1 cellular context compared by ENCODE assay signal in the genomic region with DNA sequence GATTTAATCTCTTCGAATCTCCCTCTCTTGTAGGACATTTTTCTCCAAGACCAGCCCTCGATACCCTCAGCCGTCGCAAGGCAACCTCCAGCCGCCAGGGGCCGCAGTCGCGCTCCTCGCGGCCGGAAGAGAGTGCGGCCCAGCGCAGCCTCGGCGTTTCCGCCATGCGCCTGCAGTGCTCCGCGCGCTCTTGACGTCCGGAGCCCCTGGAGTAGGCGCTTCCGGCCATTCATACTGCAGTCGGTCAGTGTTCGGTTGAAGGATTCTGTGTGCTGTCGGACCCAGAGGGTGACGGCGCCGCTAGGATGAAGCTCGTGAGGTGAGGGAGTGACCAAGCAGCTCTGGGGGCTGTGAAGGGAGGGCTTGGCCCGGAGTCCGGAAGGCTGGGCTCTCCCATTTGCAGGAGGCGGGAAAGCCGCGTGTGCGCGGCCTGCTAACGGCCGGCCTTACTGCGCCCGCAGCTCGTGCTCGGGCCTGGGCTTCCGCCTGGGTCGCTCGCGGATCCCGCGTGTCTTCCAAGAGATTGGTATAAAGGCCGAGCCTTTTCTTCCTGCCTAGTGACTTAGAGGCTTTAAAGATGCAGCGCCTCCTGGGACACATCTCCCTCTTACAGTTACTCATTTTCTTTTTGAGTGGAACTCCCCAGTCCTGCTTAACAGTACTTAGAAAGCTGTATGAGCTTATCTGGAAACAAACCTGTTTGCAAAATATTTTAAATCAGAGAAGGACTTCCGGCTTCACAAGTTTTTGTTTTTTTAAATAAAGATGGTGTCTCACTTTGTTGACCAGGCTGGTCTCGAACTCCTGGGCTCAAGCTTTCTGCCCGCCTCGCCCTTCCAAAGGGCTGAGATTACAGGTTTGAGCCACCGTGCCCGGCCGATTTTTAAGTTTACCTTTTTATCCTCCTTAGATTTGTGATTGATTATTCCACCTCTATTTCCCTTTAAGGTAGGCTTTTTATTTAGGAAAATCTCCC.
A peak's percentile ranks its signal among the peaks of the same experiment; 100 is the strongest.
TF ChIP-seq lines count a peak whose summit lies in the region.

A gene (plus strand): TSS at position 190 of the 976 bp plus-strand sequence. CDS start 116 bp downstream, at position 306.

TF ChIP-seq in HEK293, 187 proteins besides CTCF, POLR2A, EP300 and RAD21 (continued from another document and continues in another):
- TF ChIP-seq, protein P1, sequence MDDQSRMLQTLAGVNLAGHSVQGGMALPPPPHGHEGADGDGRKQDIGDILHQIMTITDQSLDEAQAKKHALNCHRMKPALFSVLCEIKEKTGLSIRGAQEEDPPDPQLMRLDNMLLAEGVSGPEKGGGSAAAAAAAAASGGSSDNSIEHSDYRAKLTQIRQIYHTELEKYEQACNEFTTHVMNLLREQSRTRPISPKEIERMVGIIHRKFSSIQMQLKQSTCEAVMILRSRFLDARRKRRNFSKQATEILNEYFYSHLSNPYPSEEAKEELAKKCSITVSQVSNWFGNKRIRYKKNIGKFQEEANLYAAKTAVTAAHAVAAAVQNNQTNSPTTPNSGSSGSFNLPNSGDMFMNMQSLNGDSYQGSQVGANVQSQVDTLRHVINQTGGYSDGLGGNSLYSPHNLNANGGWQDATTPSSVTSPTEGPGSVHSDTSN (CRISPR knock-in tag; IDR thresholded peaks at IDR 0.05): peak; percentile 89
- TF ChIP-seq ZBTB20 (tag by site-specific recombination; IDR thresholded peaks at IDR 0.05) (peak; percentile 79), ZNF324 (tag by site-specific recombination; IDR thresholded peaks at IDR 0.05) (peak; percentile 66), YY2 (tag by site-specific recombination; IDR thresholded peaks at IDR 0.05) (peak; percentile 95), ZNF701 (tag by site-specific recombination; IDR thresholded peaks at IDR 0.05) (no peak), KLF16 (tag by site-specific recombination; IDR thresholded peaks at IDR 0.05) (peak; percentile 67; the same call in 1 of the 2 replicates), YY1 (tag by site-specific recombination; IDR thresholded peaks at IDR 0.05) (peak; percentile 80), SCRT1 (tag by site-specific recombination; IDR thresholded peaks at IDR 0.05; ENCODE audit: borderline replicate concordance) (no peak; the same call in 1 of the 2 replicates), REPIN1 (tag by site-specific recombination; IDR thresholded peaks at IDR 0.05; ENCODE audit: low read depth) (no peak), ZNF677 (tag by site-specific recombination; IDR thresholded peaks at IDR 0.05) (no peak), SALL2 (tag by site-specific recombination; IDR thresholded peaks at IDR 0.05; ENCODE audit: borderline replicate concordance) (no peak), HOXD13 (CRISPR knock-in tag; IDR thresholded peaks at IDR 0.05; ENCODE audit: borderline replicate concordance) (peak; percentile 58; the same call in 1 of the 2 replicates), ZNF169 (tag by site-specific recombination; IDR thresholded peaks at IDR 0.05) (no peak), KLF9 (tag by site-specific recombination; IDR thresholded peaks at IDR 0.05; ENCODE audit: low read depth) (peak; percentile 45; the same call in 1 of the 2 replicates), ZFP37 (tag by site-specific recombination; IDR thresholded peaks at IDR 0.05) (peak; percentile 99), ZNF792 (tag by site-specific recombination; IDR thresholded peaks at IDR 0.05) (peak; percentile 71; the same call in 1 of the 2 replicates), ZNF530 (tag by site-specific recombination; IDR thresholded peaks at IDR 0.05; ENCODE audit: low read depth) (no peak), HOXA7 (CRISPR knock-in tag; IDR thresholded peaks at IDR 0.05; ENCODE audit: borderline replicate concordance) (no peak), ZNF510 (tag by site-specific recombination; IDR thresholded peaks at IDR 0.05; ENCODE audit: insufficient replicate concordance) (no peak), ZBTB8A (tag by site-specific recombination; IDR thresholded peaks at IDR 0.05) (0 out of 2 replicates have a peak, but pooled peaks have one; percentile 25), ZBTB48 (tag by site-specific recombination; IDR thresholded peaks at IDR 0.05) (no peak; the same call in 1 of the 2 replicates)
- TF ChIP-seq, protein P2, sequence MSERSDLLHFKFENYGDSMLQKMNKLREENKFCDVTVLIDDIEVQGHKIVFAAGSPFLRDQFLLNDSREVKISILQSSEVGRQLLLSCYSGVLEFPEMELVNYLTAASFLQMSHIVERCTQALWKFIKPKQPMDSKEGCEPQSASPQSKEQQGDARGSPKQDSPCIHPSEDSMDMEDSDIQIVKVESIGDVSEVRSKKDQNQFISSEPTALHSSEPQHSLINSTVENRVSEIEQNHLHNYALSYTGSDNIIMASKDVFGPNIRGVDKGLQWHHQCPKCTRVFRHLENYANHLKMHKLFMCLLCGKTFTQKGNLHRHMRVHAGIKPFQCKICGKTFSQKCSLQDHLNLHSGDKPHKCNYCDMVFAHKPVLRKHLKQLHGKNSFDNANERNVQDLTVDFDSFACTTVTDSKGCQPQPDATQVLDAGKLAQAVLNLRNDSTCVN (tag by site-specific recombination; optimal IDR thresholded peaks at IDR 0.05): peak; percentile 97
- TF ChIP-seq, protein P3, sequence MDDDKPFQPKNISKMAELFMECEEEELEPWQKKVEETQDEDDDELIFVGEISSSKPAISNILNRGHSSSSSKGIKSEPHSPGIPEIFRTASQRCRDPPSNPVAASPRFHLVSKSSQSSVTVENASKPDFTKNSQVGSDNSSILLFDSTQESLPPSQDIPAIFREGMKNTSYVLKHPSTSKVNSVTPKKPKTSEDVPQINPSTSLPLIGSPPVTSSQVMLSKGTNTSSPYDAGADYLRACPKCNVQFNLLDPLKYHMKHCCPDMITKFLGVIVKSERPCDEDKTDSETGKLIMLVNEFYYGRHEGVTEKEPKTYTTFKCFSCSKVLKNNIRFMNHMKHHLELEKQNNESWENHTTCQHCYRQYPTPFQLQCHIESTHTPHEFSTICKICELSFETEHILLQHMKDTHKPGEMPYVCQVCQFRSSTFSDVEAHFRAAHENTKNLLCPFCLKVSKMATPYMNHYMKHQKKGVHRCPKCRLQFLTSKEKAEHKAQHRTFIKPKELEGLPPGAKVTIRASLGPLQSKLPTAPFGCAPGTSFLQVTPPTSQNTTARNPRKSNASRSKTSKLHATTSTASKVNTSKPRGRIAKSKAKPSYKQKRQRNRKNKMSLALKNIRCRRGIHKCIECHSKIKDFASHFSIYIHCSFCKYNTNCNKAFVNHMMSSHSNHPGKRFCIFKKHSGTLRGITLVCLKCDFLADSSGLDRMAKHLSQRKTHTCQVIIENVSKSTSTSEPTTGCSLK (tag by site-specific recombination; IDR thresholded peaks at IDR 0.05): no peak
- TF ChIP-seq, protein P4, sequence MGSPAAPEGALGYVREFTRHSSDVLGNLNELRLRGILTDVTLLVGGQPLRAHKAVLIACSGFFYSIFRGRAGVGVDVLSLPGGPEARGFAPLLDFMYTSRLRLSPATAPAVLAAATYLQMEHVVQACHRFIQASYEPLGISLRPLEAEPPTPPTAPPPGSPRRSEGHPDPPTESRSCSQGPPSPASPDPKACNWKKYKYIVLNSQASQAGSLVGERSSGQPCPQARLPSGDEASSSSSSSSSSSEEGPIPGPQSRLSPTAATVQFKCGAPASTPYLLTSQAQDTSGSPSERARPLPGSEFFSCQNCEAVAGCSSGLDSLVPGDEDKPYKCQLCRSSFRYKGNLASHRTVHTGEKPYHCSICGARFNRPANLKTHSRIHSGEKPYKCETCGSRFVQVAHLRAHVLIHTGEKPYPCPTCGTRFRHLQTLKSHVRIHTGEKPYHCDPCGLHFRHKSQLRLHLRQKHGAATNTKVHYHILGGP (tag by site-specific recombination; IDR thresholded peaks at IDR 0.05): no peak
- TF ChIP-seq, protein P5, sequence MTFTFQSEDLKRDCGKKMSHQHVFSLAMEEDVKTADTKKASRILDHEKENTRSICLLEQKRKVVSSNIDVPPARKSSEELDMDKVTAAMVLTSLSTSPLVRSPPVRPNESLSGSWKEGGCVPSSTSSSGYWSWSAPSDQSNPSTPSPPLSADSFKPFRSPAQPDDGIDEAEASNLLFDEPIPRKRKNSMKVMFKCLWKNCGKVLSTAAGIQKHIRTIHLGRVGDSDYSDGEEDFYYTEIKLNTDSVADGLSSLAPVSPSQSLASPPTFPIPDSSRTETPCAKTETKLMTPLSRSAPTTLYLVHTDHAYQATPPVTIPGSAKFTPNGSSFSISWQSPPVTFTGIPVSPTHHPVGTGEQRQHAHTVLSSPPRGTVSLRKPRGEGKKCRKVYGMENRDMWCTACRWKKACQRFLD (tag by site-specific recombination; IDR thresholded peaks at IDR 0.05): no peak
- TF ChIP-seq, protein P6, sequence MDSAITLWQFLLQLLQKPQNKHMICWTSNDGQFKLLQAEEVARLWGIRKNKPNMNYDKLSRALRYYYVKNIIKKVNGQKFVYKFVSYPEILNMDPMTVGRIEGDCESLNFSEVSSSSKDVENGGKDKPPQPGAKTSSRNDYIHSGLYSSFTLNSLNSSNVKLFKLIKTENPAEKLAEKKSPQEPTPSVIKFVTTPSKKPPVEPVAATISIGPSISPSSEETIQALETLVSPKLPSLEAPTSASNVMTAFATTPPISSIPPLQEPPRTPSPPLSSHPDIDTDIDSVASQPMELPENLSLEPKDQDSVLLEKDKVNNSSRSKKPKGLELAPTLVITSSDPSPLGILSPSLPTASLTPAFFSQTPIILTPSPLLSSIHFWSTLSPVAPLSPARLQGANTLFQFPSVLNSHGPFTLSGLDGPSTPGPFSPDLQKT (IDR thresholded peaks at IDR 0.05; ENCODE audit: borderline replicate concordance, low read depth, low read length): peak; percentile 82; the same call in 1 of the 2 replicates
- TF ChIP-seq, protein P7, sequence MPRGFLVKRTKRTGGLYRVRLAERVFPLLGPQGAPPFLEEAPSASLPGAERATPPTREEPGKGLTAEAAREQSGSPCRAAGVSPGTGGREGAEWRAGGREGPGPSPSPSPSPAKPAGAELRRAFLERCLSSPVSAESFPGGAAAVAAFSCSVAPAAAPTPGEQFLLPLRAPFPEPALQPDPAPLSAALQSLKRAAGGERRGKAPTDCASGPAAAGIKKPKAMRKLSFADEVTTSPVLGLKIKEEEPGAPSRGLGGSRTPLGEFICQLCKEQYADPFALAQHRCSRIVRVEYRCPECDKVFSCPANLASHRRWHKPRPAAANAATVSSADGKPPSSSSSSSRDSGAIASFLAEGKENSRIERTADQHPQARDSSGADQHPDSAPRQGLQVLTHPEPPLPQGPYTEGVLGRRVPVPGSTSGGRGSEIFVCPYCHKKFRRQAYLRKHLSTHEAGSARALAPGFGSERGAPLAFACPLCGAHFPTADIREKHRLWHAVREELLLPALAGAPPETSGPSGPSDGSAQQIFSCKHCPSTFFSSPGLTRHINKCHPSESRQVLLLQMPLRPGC (tag by site-specific recombination; IDR thresholded peaks at IDR 0.05): 0 out of 2 replicates have a peak, but pooled peaks have one; percentile 23
- TF ChIP-seq, protein P8, sequence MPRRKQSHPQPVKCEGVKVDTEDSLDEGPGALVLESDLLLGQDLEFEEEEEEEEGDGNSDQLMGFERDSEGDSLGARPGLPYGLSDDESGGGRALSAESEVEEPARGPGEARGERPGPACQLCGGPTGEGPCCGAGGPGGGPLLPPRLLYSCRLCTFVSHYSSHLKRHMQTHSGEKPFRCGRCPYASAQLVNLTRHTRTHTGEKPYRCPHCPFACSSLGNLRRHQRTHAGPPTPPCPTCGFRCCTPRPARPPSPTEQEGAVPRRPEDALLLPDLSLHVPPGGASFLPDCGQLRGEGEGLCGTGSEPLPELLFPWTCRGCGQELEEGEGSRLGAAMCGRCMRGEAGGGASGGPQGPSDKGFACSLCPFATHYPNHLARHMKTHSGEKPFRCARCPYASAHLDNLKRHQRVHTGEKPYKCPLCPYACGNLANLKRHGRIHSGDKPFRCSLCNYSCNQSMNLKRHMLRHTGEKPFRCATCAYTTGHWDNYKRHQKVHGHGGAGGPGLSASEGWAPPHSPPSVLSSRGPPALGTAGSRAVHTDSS (tag by site-specific recombination; IDR thresholded peaks at IDR 0.05): no peak; the same call in 1 of the 2 replicates
- TF ChIP-seq, protein P9, sequence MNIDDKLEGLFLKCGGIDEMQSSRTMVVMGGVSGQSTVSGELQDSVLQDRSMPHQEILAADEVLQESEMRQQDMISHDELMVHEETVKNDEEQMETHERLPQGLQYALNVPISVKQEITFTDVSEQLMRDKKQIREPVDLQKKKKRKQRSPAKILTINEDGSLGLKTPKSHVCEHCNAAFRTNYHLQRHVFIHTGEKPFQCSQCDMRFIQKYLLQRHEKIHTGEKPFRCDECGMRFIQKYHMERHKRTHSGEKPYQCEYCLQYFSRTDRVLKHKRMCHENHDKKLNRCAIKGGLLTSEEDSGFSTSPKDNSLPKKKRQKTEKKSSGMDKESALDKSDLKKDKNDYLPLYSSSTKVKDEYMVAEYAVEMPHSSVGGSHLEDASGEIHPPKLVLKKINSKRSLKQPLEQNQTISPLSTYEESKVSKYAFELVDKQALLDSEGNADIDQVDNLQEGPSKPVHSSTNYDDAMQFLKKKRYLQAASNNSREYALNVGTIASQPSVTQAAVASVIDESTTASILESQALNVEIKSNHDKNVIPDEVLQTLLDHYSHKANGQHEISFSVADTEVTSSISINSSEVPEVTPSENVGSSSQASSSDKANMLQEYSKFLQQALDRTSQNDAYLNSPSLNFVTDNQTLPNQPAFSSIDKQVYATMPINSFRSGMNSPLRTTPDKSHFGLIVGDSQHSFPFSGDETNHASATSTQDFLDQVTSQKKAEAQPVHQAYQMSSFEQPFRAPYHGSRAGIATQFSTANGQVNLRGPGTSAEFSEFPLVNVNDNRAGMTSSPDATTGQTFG (tag by site-specific recombination; IDR thresholded peaks at IDR 0.05; ENCODE audit: borderline replicate concordance): no peak
- TF ChIP-seq, protein P10, sequence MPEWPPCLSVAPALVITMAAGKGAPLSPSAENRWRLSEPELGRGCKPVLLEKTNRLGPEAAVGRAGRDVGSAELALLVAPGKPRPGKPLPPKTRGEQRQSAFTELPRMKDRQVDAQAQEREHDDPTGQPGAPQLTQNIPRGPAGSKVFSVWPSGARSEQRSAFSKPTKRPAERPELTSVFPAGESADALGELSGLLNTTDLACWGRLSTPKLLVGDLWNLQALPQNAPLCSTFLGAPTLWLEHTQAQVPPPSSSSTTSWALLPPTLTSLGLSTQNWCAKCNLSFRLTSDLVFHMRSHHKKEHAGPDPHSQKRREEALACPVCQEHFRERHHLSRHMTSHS (tag by site-specific recombination; IDR thresholded peaks at IDR 0.05): no peak
- TF ChIP-seq, protein P11, sequence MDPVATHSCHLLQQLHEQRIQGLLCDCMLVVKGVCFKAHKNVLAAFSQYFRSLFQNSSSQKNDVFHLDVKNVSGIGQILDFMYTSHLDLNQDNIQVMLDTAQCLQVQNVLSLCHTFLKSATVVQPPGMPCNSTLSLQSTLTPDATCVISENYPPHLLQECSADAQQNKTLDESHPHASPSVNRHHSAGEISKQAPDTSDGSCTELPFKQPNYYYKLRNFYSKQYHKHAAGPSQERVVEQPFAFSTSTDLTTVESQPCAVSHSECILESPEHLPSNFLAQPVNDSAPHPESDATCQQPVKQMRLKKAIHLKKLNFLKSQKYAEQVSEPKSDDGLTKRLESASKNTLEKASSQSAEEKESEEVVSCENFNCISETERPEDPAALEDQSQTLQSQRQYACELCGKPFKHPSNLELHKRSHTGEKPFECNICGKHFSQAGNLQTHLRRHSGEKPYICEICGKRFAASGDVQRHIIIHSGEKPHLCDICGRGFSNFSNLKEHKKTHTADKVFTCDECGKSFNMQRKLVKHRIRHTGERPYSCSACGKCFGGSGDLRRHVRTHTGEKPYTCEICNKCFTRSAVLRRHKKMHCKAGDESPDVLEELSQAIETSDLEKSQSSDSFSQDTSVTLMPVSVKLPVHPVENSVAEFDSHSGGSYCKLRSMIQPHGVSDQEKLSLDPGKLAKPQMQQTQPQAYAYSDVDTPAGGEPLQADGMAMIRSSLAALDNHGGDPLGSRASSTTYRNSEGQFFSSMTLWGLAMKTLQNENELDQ (tag by site-specific recombination; IDR thresholded peaks at IDR 0.05; ENCODE audit: low read depth): no peak
